ENCODE assay signal across 17 cellular contexts in the genomic region with DNA sequence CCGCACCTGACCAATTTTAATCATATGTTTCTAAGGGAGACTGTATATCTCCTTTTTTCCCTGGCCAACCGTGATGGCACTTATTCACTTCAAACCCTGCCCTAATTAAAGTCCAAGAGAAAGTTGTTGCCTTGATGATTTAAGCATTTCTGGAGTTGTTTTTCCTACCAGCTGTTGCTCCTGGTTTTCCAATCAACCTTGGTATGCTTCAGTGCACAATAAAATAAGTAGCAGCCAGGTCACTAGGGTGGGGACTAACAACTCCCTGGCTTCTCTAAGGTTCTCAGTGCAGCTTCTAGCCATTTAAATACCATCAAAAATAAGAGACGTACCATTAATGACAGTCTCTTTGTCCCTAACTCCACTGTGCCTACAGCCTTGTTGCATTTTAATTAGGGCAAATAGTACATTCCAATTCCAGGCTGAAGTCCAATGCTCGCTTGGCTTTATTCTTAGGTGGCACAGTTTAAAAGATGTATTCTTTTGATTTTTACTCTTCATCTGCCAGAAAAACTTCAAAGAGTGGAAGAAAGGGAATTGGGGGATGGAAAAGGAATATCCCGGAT. TPM values are rescaled to one million over a fixed set of nuclear protein-coding genes. Genes with fewer than 3 reads are reported as not detected.
DNase-seq lines count a peak whose midpoint lies in the region; ATAC-seq and TF ChIP-seq lines count a peak whose summit lies in the region.
"Had no signal": no experiment of that assay in that cellular context is flagged by ENCODE, and none has a peak within 500 bp of the region (broad histone marks: within the 10 kb centered on the region; RNA-seq: fewer than 3 reads in every experiment).

No MANE protein-coding gene starts in this region.

- H2BK120ac ChIP-seq in trophoblast cell (ENCODE audit: insufficient read depth, low read length, poor library complexity), result no peak overlapping the region

- peaks cover 7% of the 10 kb centered on the region for H3K79me1 ChIP-seq in trophoblast cell (ENCODE audit: low read length)

- no peak overlapping the region for H4K8ac ChIP-seq in trophoblast cell (ENCODE audit: low read depth, low read length)

- CTCF ChIA-PET in WTC11 (lab: Charles Lee), result no interaction called here

- H3K4me1 ChIP-seq in Peyer's patch (no peaks in the 10 kb centered on the region), trophoblast cell (ENCODE audit: control insufficient read depth in 1 of 2, insufficient read depth in 2 of 2, low read length in 2 of 2) (peaks cover 10 to 12% of the 10 kb centered on the region in 2 experiments)

- no peak overlapping the region for H3K14ac ChIP-seq in trophoblast cell (ENCODE audit: low read length)

- no peak overlapping the region for H2AFZ ChIP-seq in trophoblast cell (ENCODE audit: insufficient read depth, low read length, poor library complexity)

- no peak overlapping the region for H3K4me2 ChIP-seq in trophoblast cell (ENCODE audit: low read length)

- TF ChIP-seq CTCF in WTC11 (IDR thresholded peaks at IDR 0.05) (no peak), Peyer's patch (IDR thresholded peaks at IDR 0.05) (no peak)

- no peak for TF ChIP-seq POLR2A in Peyer's patch (IDR thresholded peaks at IDR 0.05)

- ATAC-seq in WTC11, result no peak
- ATAC-seq: CD8-positive, alpha-beta T cell had no signal

- no peak overlapping the region for H3K9ac ChIP-seq in trophoblast cell (ENCODE audit: low read length)

- no peak overlapping the region for H2BK5ac ChIP-seq in trophoblast cell (ENCODE audit: low read depth, low read length, poor library complexity)

- no CpG with 5 or more reads among the region's 5 CpGs for WGBS in trophoblast cell (ENCODE audit: extremely low coverage, insufficient coverage, insufficient read length)

- H3K9me3 ChIP-seq in Peyer's patch (no peaks in the 10 kb centered on the region), trophoblast cell (ENCODE audit: insufficient read depth, low read depth, low read length) (no peaks in the 10 kb centered on the region)

- H4K91ac ChIP-seq in trophoblast cell (ENCODE audit: low read depth, low read length), result no peak overlapping the region

- H3K27ac ChIP-seq in Peyer's patch (no peak overlapping the region), trophoblast cell (ENCODE audit: low read depth, low read length) (no peak overlapping the region)

- peaks cover 2% of the 10 kb centered on the region; the same call in 1 of the 2 replicates for H3K36me3 Mint-ChIP-seq in WTC11
- H3K36me3 Mint-ChIP-seq: CD8-positive, alpha-beta T cell had no signal

- H4K12ac ChIP-seq in trophoblast cell (ENCODE audit: low read depth, low read length), result no peak overlapping the region

- no peak overlapping the region for H3K18ac ChIP-seq in trophoblast cell (ENCODE audit: low read length)

- no peak overlapping the region for H3K4me3 Mint-ChIP-seq in WTC11
- H3K4me3 Mint-ChIP-seq: CD8-positive, alpha-beta T cell had no signal

- H3K27ac Mint-ChIP-seq in WTC11, result peak overlapping the region; percentile 54
- H3K27ac Mint-ChIP-seq: CD8-positive, alpha-beta T cell had no signal

- peaks cover 62% of the 10 kb centered on the region for H3K4me1 Mint-ChIP-seq in WTC11

- DNase-seq in DMS 273 (lab: John Stamatoyannopoulos, UW; ENCODE audit: unreplicated experiment) (peak; percentile 61), WTC11 (ENCODE audit: low spot score) (no peak), left kidney (ENCODE audit: low read depth, low spot score) (peak; percentile 65), renal cortical epithelial cell (ENCODE audit: low read depth) (peak; percentile 87), Peyer's patch (no peak), NCI-H82 (lab: John Stamatoyannopoulos, UW) (no peak), EL (no peak), trophoblast cell (no peak)
- DNase-seq: CD8-positive, alpha-beta T cell; DMS79; KG1; NCI-H1417 treated with DMSO at 0.1 percent for 48 hours; NCI-H1930; NCI-H446; NK-92 treated with Interleukin-12 subunit alpha and Interleukin-12 subunit beta, amount 100 ng/mL, for 24 hours; Right ventricle myocardium superior had no signal

- no peak overlapping the region for H2AK5ac ChIP-seq in trophoblast cell (ENCODE audit: low read length)

- POLR2A ChIA-PET in WTC11 (lab: Charles Lee), result no interaction called here

- H3K4me3 ChIP-seq in Peyer's patch (no peak overlapping the region), trophoblast cell (ENCODE audit: low read depth, low read length) (no peak overlapping the region)

- H3K9me3 Mint-ChIP-seq in WTC11, result no peaks in the 10 kb centered on the region
- H3K9me3 Mint-ChIP-seq: CD8-positive, alpha-beta T cell had no signal

- H3K36me3 ChIP-seq in Peyer's patch (no peaks in the 10 kb centered on the region), trophoblast cell (ENCODE audit: control insufficient read depth in 1 of 2, insufficient read depth in 2 of 2, low read length in 2 of 2) (no peaks in the 10 kb centered on the region)

- no peaks in the 10 kb centered on the region; the same call in 1 of the 2 replicates for H3K27me3 Mint-ChIP-seq in WTC11 (ENCODE audit: low read depth)

- no peak overlapping the region for H3K4ac ChIP-seq in trophoblast cell (ENCODE audit: low read depth, low read length)

- no peak overlapping the region for H2BK12ac ChIP-seq in trophoblast cell (ENCODE audit: low read length)

- no peak overlapping the region for H3K23ac ChIP-seq in trophoblast cell (ENCODE audit: low read length)

- H3K27me3 ChIP-seq in Peyer's patch, result no peaks in the 10 kb centered on the region
- H3K27me3 ChIP-seq in trophoblast cell (ENCODE audit: insufficient read depth, low read length), result no peaks in the 10 kb centered on the region

- H3K79me2 ChIP-seq in trophoblast cell (ENCODE audit: control insufficient read depth, insufficient read depth, low read length, poor library complexity), result peaks cover 1% of the 10 kb centered on the region

TF ChIP-seq in WTC11, 78 proteins besides CTCF, POLR2A, EP300 and RAD21:
- no peak for TF ChIP-seq IRF2 (CRISPR knock-in tag; IDR thresholded peaks at IDR 0.05; ENCODE audit: borderline replicate concordance, low read depth)
- TF ChIP-seq, protein P1, sequence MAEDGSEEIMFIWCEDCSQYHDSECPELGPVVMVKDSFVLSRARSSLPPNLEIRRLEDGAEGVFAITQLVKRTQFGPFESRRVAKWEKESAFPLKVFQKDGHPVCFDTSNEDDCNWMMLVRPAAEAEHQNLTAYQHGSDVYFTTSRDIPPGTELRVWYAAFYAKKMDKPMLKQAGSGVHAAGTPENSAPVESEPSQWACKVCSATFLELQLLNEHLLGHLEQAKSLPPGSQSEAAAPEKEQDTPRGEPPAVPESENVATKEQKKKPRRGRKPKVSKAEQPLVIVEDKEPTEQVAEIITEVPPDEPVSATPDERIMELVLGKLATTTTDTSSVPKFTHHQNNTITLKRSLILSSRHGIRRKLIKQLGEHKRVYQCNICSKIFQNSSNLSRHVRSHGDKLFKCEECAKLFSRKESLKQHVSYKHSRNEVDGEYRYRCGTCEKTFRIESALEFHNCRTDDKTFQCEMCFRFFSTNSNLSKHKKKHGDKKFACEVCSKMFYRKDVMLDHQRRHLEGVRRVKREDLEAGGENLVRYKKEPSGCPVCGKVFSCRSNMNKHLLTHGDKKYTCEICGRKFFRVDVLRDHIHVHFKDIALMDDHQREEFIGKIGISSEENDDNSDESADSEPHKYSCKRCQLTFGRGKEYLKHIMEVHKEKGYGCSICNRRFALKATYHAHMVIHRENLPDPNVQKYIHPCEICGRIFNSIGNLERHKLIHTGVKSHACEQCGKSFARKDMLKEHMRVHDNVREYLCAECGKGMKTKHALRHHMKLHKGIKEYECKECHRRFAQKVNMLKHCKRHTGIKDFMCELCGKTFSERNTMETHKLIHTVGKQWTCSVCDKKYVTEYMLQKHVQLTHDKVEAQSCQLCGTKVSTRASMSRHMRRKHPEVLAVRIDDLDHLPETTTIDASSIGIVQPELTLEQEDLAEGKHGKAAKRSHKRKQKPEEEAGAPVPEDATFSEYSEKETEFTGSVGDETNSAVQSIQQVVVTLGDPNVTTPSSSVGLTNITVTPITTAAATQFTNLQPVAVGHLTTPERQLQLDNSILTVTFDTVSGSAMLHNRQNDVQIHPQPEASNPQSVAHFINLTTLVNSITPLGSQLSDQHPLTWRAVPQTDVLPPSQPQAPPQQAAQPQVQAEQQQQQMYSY (CRISPR knock-in tag; IDR thresholded peaks at IDR 0.05), result 0 out of 2 replicates have a peak, but pooled peaks have one; percentile 26
TF ChIP-seq in WTC11: peak in this region for 1.

RNA-seq across cellular contexts. Expression of a gene that starts 11.8 kb away (rescaled TPM):
- total RNA-seq in WTC11 (2021) (43.0 to 69.2 TPM (median 45.2 TPM) in 3 replicates), renal cortical epithelial cell (9.9 and 91.9 TPM in 2 replicates), Peyer's patch (10 to 100 TPM in 3 of 4 donors, 1 to 10 TPM in 1; 6.3 to 25.3 (median 13.9) TPM)
- polyA plus RNA-seq in trophoblast cell (2013), result 20.0 and 21.6 TPM in 2 replicates
- total RNA-seq: CD8-positive, alpha-beta T cell had no signal
- polyA plus RNA-seq: BJ had no signal

Comparison
In these comparisons a context has a peak if more than half of its experiments do, and no peak if none do; other contexts are left out.
1. DNase-seq: peak in DMS 273 (single experiment), left kidney (single experiment) and renal cortical epithelial cell (single experiment); none in WTC11 (single experiment), Peyer's patch (0 of 3), NCI-H82 (single experiment), EL (single experiment) and trophoblast cell (0 of 2).